In the genomic region with DNA sequence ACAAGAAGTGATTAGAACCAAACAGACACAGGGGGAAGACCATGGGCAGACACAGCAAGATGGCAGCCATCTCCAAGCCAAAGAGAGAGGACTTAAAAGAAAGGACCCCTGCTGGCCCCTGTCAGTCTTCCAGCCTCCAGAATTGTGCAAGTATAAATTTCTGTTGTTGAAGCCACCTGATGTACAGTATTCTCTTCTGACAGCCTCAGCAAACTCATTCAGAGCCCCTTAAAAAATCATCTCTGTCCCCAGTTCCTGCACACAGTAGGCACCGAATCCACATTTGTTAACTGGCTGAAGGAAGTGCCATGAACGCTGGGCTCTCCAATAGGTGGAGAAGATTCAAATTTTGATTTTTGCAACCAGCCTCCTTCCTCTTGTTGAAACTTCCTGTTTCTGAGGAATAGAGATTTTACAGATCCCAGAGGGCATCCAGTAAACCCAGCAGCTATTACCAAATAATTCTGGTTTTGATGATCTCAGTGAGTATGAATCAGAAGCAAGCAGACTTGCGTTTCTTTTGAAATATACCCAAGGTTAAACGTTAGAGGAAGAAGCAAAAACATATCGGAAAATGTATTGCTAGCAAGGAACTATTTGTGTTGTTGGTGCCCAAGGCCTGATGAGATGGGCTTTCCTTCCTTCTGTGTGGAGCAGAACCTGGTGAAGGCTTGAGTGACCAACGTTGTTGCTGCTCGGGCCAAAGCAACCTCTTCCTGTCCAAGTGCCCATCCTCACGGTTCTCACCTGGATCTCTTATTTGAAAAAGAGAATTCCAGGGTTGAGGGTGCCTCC, we compare ENCODE assay signal across 9 cellular contexts. TPM values are rescaled to one million over a fixed set of nuclear protein-coding genes. Genes with fewer than 3 reads are reported as not detected.
DNase-seq lines count a peak whose midpoint lies in the region; ATAC-seq and TF ChIP-seq lines count a peak whose summit lies in the region.
"Had no signal": no experiment of that assay in that cellular context is flagged by ENCODE, and none has a peak within 500 bp of the region (broad histone marks: within the 10 kb centered on the region; RNA-seq: fewer than 3 reads in every experiment).

No MANE protein-coding gene starts in this region.

- peak overlapping the region; percentile 69 to 86 (median 80) for H3K27ac ChIP-seq in upper lobe of left lung
- H3K27ac ChIP-seq: psoas muscle had no signal

- no peaks in the 10 kb centered on the region for H3K9me3 ChIP-seq in upper lobe of left lung
- H3K9me3 ChIP-seq: psoas muscle had no signal

- TF ChIP-seq POLR2A in upper lobe of left lung (IDR thresholded peaks at IDR 0.05) = peak in 1 of 4 donors; percentile 51

- 53 to 76% methylated on average over 8 of the region's 8 CpGs for WGBS in upper lobe of left lung, 2 donors

- ATAC-seq in activated naive CD4-positive, alpha-beta T cell treated with anti-CD3 and anti-CD28 coated beads, Interleukin-2, amount 50 U/mL, for 72 hours = peak; percentile 24
- ATAC-seq in left cardiac atrium (peak; percentile 24 to 49), upper lobe of left lung (ENCODE audit: low FRiP score in 2 of 2) (peak; percentile 12 to 79)
- ATAC-seq: psoas muscle had no signal

- intact Hi-C loops in left cardiac atrium (cut with DNase I) = no loop called here

- no peaks in the 10 kb centered on the region for H3K36me3 ChIP-seq in upper lobe of left lung

- H3K9me3 Mint-ChIP-seq in activated naive CD4-positive, alpha-beta T cell treated with anti-CD3 and anti-CD28 coated beads, Interleukin-2, amount 50 U/mL, for 72 hours = peaks cover 0 to 10% of the 10 kb centered on the region in 2 donors

- no peak for TF ChIP-seq EP300 in upper lobe of left lung (IDR thresholded peaks at IDR 0.05)

- no peaks in the 10 kb centered on the region for H3K27me3 ChIP-seq in upper lobe of left lung

- peak overlapping the region; percentile 95 to 99 for H3K27ac Mint-ChIP-seq in activated naive CD4-positive, alpha-beta T cell treated with anti-CD3 and anti-CD28 coated beads, Interleukin-2, amount 50 U/mL, for 72 hours

- no peak overlapping the region for H3K4me3 ChIP-seq in upper lobe of left lung
- H3K4me3 ChIP-seq: psoas muscle had no signal

- H3K4me1 ChIP-seq in upper lobe of left lung = peaks cover 18 to 20% (median 18%) of the 10 kb centered on the region in 4 donors
- H3K4me1 ChIP-seq: psoas muscle had no signal

- peaks cover 0 to 11% of the 10 kb centered on the region in 2 donors for H3K36me3 Mint-ChIP-seq in activated naive CD4-positive, alpha-beta T cell treated with anti-CD3 and anti-CD28 coated beads, Interleukin-2, amount 50 U/mL, for 72 hours

- no peak for DNase-seq in activated naive CD4-positive, alpha-beta T cell treated with anti-CD3 and anti-CD28 coated beads, Interleukin-2, amount 50 U/mL, for 72 hours (ENCODE audit: low spot score in 2 of 2)
- no peak for DNase-seq in activated naive CD4-positive, alpha-beta T cell treated with anti-CD3 and anti-CD28 coated beads, Interleukin-2, amount 50 U/mL, for 16 hours
- peak; percentile 18 to 43 for DNase-seq in activated CD4-positive, alpha-beta T cell treated with anti-CD3 and anti-CD28 coated beads, Interleukin-2, amount 50 U/mL, for 48 hours
- DNase-seq in left cardiac atrium (no peak), upper lobe of left lung (no peak), iPS-NIHi11 (ENCODE audit: low spot score) (no peak)
- DNase-seq in stimulated activated naive CD4-positive, alpha-beta T cell treated with Interleukin-2 at 50 U/mL for 16 hours (lab: John Stamatoyannopoulos, UW) = no peak
- no peak for DNase-seq in NK-92 treated with Interleukin-12 subunit alpha and Interleukin-12 subunit beta, amount 100 ng/mL, for 24 hours (lab: John Stamatoyannopoulos, UW)
- DNase-seq: psoas muscle had no signal

- TF ChIP-seq CTCF in upper lobe of left lung (IDR thresholded peaks at IDR 0.05) = no peak

RNA-seq across cellular contexts. Expression of a gene that starts 47.7 kb away (rescaled TPM):
- total RNA-seq in activated naive CD4-positive, alpha-beta T cell treated with anti-CD3 and anti-CD28 coated beads, Interleukin-2, amount 50 U/mL, for 72 hours = under 1 TPM; 0.39 to 0.89 TPM
- total RNA-seq in left cardiac atrium = 1 to 10 TPM; 2.8 to 6.2 TPM
- 1 to 10 TPM; 3.1 to 9.1 (median 5.4) TPM for total RNA-seq in upper lobe of left lung

RNA-seq across cellular contexts. Expression of a gene that starts 55.5 kb away (rescaled TPM):
- 100 to 1,000 TPM in 1 of 2 donors, 10 to 100 TPM in 1; 99.3 to 153 TPM for total RNA-seq in activated naive CD4-positive, alpha-beta T cell treated with anti-CD3 and anti-CD28 coated beads, Interleukin-2, amount 50 U/mL, for 72 hours
- total RNA-seq in left cardiac atrium = 100 to 1,000 TPM in 1 of 2 donors, 10 to 100 TPM in 1; 66.6 to 140 TPM
- total RNA-seq in upper lobe of left lung = 100 to 1,000 TPM in 3 of 6 donors, 10 to 100 TPM in 3; 71.0 to 137 (median 91.0) TPM

Comparison
In these comparisons a context has a peak if more than half of its experiments do, and no peak if none do; other contexts are left out.
1. DNase-seq: peak in activated CD4-positive, alpha-beta T cell treated with anti-CD3 and anti-CD28 coated beads, Interleukin-2, amount 50 U/mL, for 48 hours (2 of 2); none in activated naive CD4-positive, alpha-beta T cell treated with anti-CD3 and anti-CD28 coated beads, Interleukin-2, amount 50 U/mL, for 72 hours (0 of 2), activated naive CD4-positive, alpha-beta T cell treated with anti-CD3 and anti-CD28 coated beads, Interleukin-2, amount 50 U/mL, for 16 hours (single experiment), left cardiac atrium (single experiment), upper lobe of left lung (0 of 2), iPS-NIHi11 (single experiment), stimulated activated naive CD4-positive, alpha-beta T cell treated with Interleukin-2 at 50 U/mL for 16 hours (single experiment) and NK-92 treated with Interleukin-12 subunit alpha and Interleukin-12 subunit beta, amount 100 ng/mL, for 24 hours (single experiment).
2. Peak in every context shown above with its lines, with median percentiles within 50 percentile points of each other: ATAC-seq.